Comparison of ENCODE assay signal across 15 cellular contexts in the genomic region with DNA sequence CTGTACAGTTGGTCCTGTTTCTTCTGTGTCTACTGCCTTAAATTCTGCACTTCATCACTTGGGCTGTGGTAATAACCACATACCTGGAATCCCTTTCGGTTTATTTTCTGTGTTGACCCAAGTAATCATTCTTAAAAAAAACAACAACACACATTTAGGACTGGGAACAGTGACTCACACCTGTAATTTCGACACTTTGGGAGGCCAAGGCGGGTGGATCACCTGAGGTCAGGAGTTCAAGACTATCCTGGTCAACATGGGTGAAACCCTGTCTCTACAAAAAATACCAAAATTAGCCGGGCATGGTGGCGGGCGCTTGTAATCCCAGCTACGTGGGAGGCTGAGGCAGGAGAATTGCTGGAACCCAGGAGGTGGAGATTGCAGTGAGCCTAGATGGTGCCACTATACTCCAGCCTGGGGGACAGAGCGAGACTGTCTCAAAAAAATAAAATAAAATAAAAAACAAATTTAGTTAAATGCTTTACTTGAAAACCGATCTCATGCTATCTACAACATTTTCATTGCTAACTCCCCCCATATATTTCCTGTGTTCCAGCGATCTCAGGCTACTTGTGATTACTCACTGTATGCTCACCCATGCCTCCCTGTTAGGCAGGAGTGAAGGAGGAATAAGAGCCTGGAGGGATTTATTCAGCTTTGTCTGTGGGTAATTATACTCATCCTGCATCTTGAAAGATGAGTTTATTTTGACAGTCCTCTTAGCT. TPM values are rescaled to one million over a fixed set of nuclear protein-coding genes. Genes with fewer than 3 reads are reported as not detected.
DNase-seq lines count a peak whose midpoint lies in the region; ATAC-seq and TF ChIP-seq lines count a peak whose summit lies in the region.
"Had no signal": no experiment of that assay in that cellular context is flagged by ENCODE, and none has a peak within 500 bp of the region (broad histone marks: within the 10 kb centered on the region; RNA-seq: fewer than 3 reads in every experiment).

No MANE protein-coding gene starts in this region.

- no peaks in the 10 kb centered on the region for H3K9me2 ChIP-seq in HCT116 (ENCODE audit: insufficient read depth)

- no peaks in the 10 kb centered on the region for H3K27me3 Mint-ChIP-seq in progenitor cell of endocrine pancreas
- H3K27me3 Mint-ChIP-seq: activated B cell treated with CpG ODN at 0.5 μM for 24 hours had no signal

- H3K36me3 ChIP-seq in HCT116 (ENCODE audit: control insufficient read depth in 1 of 2, insufficient read depth in 2 of 2, low read length in 2 of 2) = no peaks in the 10 kb centered on the region

- POLR2A ChIA-PET in HCT116 (lab: Charles Lee) = no interaction called here
- POLR2A ChIA-PET in RWPE1 (lab: Yijun Ruan, JAX; ENCODE audit: low non-redundant PET) = no interaction called here

- no peak overlapping the region for H3K4me3 ChIP-seq in HCT116 (replicated peaks in 1 of 2; ENCODE audit: low read depth in 1 of 2, low read length in 2 of 2)

- peaks cover 29 to 42% of the 10 kb centered on the region in 2 experiments for H3K4me1 ChIP-seq in HCT116 (ENCODE audit: control insufficient read depth in 1 of 2, insufficient read depth in 2 of 2, low read length in 2 of 2)

- TF ChIP-seq CTCF in HCT116 (IDR thresholded peaks at IDR 0.05 in 2 of 3, conservative IDR thresholded peaks at IDR 0.05 in 1 of 3; ENCODE audit: borderline replicate concordance in 1 of 3, insufficient read depth in 1 of 3, low read depth in 2 of 3, low read length in 2 of 3) = no peak
- no peak for TF ChIP-seq CTCF in RWPE1 (conservative IDR thresholded peaks at IDR 0.05; ENCODE audit: low read depth)
- TF ChIP-seq CTCF in progenitor cell of endocrine pancreas (IDR thresholded peaks at IDR 0.05; ENCODE audit: unreplicated experiment) = no peak
- TF ChIP-seq CTCF in GM20000 (IDR thresholded peaks at IDR 0.05; ENCODE audit: extremely low read depth, missing control alignments) = no peak

- H3K27ac Mint-ChIP-seq in progenitor cell of endocrine pancreas = peak overlapping the region; percentile 49
- H3K27ac Mint-ChIP-seq: activated B cell treated with CpG ODN at 0.5 μM for 24 hours had no signal

- RAD21 ChIA-PET in HCT116 (lab: Charles Lee; ENCODE audit: low non-redundant PET in 1 of 2, low total read pairs in 2 of 2, uncharacterized antibody in 2 of 2, unreplicated experiment in 2 of 2) = no interaction called here

- BruUV-seq in HCT116 (replicated peaks; lab: Mats Ljungman, UMichigan) = no TSS peak

- TF ChIP-seq RAD21 in HCT116 (IDR thresholded peaks at IDR 0.05; ENCODE audit: low read depth) = no peak

- no peaks in the 10 kb centered on the region for H3K27me3 ChIP-seq in HCT116 (ENCODE audit: insufficient read depth, low read length)

- ATAC-seq in HCT116 = peak; percentile 73
- ATAC-seq: Right ventricle myocardium inferior had no signal

- no peak overlapping the region for H3K4me3 Mint-ChIP-seq in progenitor cell of endocrine pancreas (ENCODE audit: low read depth)
- H3K4me3 Mint-ChIP-seq: activated B cell treated with CpG ODN at 0.5 μM for 24 hours had no signal

- CTCF ChIA-PET in HCT116 (lab: Charles Lee) = no interaction called here
- CTCF ChIA-PET in RWPE1 (lab: Yijun Ruan, JAX) = no interaction called here

- H3K36me3 Mint-ChIP-seq in progenitor cell of endocrine pancreas (ENCODE audit: insufficient read depth) = no peaks in the 10 kb centered on the region

- peaks cover 5% of the 10 kb centered on the region for H3K9me3 Mint-ChIP-seq in progenitor cell of endocrine pancreas (ENCODE audit: low read depth)
- H3K9me3 Mint-ChIP-seq: activated B cell treated with CpG ODN at 0.5 μM for 24 hours had no signal

- H3K27ac ChIP-seq in HCT116 (ENCODE audit: low read depth, low read length) (no peak overlapping the region), RWPE1 (peak overlapping the region; percentile 71), epithelial cell of prostate (peak overlapping the region; percentile 81)

- H2AFZ ChIP-seq in HCT116 (ENCODE audit: low read depth, low read length, poor library complexity, severe bottlenecking) = no peak overlapping the region

- H3K9ac ChIP-seq in HCT116 (ENCODE audit: low read length) = no peak overlapping the region

- H4K20me1 ChIP-seq in HCT116 (ENCODE audit: insufficient read depth) = peaks cover 35% of the 10 kb centered on the region; the same call in 1 of the 2 replicates

- no peaks in the 10 kb centered on the region for H3K9me3 ChIP-seq in HCT116 (ENCODE audit: control insufficient read depth in 1 of 2, insufficient read depth in 1 of 2, low read depth in 1 of 2, low read length in 2 of 2)

- H3K4me2 ChIP-seq in HCT116 (ENCODE audit: low read length) = peak overlapping the region; percentile 62

- H3K79me2 ChIP-seq in HCT116 (ENCODE audit: insufficient read depth, low read length) = peaks cover 99% of the 10 kb centered on the region

- no peak for TF ChIP-seq POLR2A in HCT116 (IDR thresholded peaks at IDR 0.05; ENCODE audit: borderline replicate concordance, extremely low read depth, insufficient read depth, insufficient read length)

- H3K4me1 Mint-ChIP-seq in progenitor cell of endocrine pancreas (ENCODE audit: low read depth) = peaks cover 25% of the 10 kb centered on the region

- peak; percentile 32 for DNase-seq in HCT116 (ENCODE audit: low read depth, low spot score)
- DNase-seq in RWPE1 (ENCODE audit: low spot score) = peak; percentile 84
- DNase-seq in epithelial cell of prostate (ENCODE audit: low read depth, low spot score) = peak; percentile 68
- DNase-seq in progenitor cell of endocrine pancreas (ENCODE audit: low spot score, unreplicated experiment) = no peak
- no peak for DNase-seq in NK-92 (lab: John Stamatoyannopoulos, UW; ENCODE audit: unreplicated experiment)
- no peak for DNase-seq in GM20000 (ENCODE audit: low spot score)
- no peak for DNase-seq in NCI-H1092 (lab: John Stamatoyannopoulos, UW)
- DNase-seq: activated B cell treated with CpG ODN at 0.5 μM for 24 hours; caudate nucleus; DMS79; NCI-H2029 treated with DMSO at 0.1 percent for 48 hours; nucleus accumbens; stimulated activated CD4-positive, alpha-beta T cell treated with anti-CD3 and anti-CD28 coated beads, Interleukin-2, amount 100 ng/mL, for 24 hours; stimulated activated naive CD4-positive, alpha-beta T cell had no signal

- intact Hi-C loops in HCT116 (cut with micrococcal nuclease) = no loop called here

TF ChIP-seq in HCT116, 20 proteins besides CTCF, POLR2A, EP300 and RAD21 (continues in another document):
- TF ChIP-seq, protein P1, sequence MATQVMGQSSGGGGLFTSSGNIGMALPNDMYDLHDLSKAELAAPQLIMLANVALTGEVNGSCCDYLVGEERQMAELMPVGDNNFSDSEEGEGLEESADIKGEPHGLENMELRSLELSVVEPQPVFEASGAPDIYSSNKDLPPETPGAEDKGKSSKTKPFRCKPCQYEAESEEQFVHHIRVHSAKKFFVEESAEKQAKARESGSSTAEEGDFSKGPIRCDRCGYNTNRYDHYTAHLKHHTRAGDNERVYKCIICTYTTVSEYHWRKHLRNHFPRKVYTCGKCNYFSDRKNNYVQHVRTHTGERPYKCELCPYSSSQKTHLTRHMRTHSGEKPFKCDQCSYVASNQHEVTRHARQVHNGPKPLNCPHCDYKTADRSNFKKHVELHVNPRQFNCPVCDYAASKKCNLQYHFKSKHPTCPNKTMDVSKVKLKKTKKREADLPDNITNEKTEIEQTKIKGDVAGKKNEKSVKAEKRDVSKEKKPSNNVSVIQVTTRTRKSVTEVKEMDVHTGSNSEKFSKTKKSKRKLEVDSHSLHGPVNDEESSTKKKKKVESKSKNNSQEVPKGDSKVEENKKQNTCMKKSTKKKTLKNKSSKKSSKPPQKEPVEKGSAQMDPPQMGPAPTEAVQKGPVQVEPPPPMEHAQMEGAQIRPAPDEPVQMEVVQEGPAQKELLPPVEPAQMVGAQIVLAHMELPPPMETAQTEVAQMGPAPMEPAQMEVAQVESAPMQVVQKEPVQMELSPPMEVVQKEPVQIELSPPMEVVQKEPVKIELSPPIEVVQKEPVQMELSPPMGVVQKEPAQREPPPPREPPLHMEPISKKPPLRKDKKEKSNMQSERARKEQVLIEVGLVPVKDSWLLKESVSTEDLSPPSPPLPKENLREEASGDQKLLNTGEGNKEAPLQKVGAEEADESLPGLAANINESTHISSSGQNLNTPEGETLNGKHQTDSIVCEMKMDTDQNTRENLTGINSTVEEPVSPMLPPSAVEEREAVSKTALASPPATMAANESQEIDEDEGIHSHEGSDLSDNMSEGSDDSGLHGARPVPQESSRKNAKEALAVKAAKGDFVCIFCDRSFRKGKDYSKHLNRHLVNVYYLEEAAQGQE (IDR thresholded peaks at IDR 0.05; ENCODE audit: low read depth) = no peak
- TF ChIP-seq, protein P2, sequence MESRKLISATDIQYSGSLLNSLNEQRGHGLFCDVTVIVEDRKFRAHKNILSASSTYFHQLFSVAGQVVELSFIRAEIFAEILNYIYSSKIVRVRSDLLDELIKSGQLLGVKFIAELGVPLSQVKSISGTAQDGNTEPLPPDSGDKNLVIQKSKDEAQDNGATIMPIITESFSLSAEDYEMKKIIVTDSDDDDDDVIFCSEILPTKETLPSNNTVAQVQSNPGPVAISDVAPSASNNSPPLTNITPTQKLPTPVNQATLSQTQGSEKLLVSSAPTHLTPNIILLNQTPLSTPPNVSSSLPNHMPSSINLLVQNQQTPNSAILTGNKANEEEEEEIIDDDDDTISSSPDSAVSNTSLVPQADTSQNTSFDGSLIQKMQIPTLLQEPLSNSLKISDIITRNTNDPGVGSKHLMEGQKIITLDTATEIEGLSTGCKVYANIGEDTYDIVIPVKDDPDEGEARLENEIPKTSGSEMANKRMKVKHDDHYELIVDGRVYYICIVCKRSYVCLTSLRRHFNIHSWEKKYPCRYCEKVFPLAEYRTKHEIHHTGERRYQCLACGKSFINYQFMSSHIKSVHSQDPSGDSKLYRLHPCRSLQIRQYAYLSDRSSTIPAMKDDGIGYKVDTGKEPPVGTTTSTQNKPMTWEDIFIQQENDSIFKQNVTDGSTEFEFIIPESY (IDR thresholded peaks at IDR 0.05; ENCODE audit: extremely low read depth, insufficient replicate concordance, low read length) = no peak
- TF ChIP-seq, protein P3, sequence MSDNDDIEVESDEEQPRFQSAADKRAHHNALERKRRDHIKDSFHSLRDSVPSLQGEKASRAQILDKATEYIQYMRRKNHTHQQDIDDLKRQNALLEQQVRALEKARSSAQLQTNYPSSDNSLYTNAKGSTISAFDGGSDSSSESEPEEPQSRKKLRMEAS (IDR thresholded peaks at IDR 0.05) = no peak
- TF ChIP-seq SP1 (IDR thresholded peaks at IDR 0.05; ENCODE audit: low read depth) = peak; percentile 33
- TF ChIP-seq SIN3A (IDR thresholded peaks at IDR 0.05; ENCODE audit: low read depth) = no peak
- TF ChIP-seq ATF3 (IDR thresholded peaks at IDR 0.05) = no peak
- TF ChIP-seq POLR2AphosphoS5 (IDR thresholded peaks at IDR 0.05; ENCODE audit: low read depth, low read length) = no peak
- no peak for TF ChIP-seq ZNF274 (IDR thresholded peaks at IDR 0.05; ENCODE audit: low read depth, low read length)
- TF ChIP-seq CEBPB (IDR thresholded peaks at IDR 0.05; ENCODE audit: low read depth) = peak; percentile 91

RNA-seq across cellular contexts. Expression of gene ACSL3, which starts 18.2 kb away (rescaled TPM):
- total RNA-seq in HCT116 (2021; ENCODE audit: unreplicated experiment) = 142 TPM
- polyA plus RNA-seq in HCT116 (2012) = 49.5 and 66.8 TPM in 2 replicates
- 66.9 and 73.8 TPM in 2 replicates for total RNA-seq in progenitor cell of endocrine pancreas

Comparison
In these comparisons a context has a peak if more than half of its experiments do, and no peak if none do; other contexts are left out.
1. DNase-seq: peak in HCT116 (single experiment), RWPE1 (single experiment) and epithelial cell of prostate (single experiment); none in progenitor cell of endocrine pancreas (single experiment), NK-92 (single experiment), GM20000 (single experiment) and NCI-H1092 (single experiment).